In the genomic region with DNA sequence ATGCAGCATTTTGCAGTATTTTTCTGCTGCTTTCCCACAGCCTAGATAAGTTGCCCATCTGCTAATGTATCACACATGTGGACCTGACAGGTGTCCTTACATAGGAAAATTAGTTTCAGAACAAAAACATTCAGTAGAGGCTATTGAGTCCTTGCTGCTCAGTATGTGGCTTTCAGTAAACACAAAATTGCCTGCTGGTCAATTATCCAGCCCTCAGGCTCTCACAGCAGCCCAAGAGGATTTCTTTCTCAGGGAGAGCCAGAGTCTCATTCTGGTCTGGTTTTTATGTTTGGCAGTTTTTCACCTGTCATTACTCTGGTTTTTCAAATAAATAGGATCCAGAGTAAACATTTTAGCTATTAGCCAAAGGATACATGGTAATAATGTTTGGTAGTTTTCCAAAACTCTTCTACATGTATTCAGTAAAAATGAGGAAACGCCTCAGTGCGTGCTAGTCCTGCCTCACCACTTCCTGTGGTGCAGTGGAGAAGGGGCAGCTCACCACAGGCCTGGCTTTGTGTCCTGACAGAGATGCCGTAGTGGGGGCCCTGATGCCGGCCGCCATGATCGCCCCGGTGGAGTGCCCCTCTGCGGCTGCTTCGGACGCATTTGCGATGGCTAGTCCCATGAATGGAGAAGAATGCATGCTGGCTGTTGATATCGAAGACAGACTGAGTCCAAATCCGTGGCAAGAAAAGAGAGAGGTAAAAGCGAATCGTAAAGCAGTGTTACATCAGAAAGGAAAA, we compare ENCODE assay signal across 8 cellular contexts.
A peak's percentile ranks its signal among the peaks of the same experiment; 100 is the strongest.
DNase-seq lines count a peak whose midpoint lies in the region; ATAC-seq and TF ChIP-seq lines count a peak whose summit lies in the region.
"Not testable (repeated sequence)": the region's sequence is repeated elsewhere in the genome, so short reads cannot be mapped to it uniquely, and the experiment has no call there.

No MANE protein-coding gene starts in this region.

- H3K9me1 ChIP-seq in IMR-90 (ENCODE audit: insufficient read depth, low read length): not testable (repeated sequence)

- peak; percentile 81 for ATAC-seq in GM19452 (IDR thresholded peaks at IDR 0.05; ENCODE audit: unreplicated experiment)
- not testable (repeated sequence) for ATAC-seq in IMR-90 (ENCODE audit: low read depth)

- in situ Hi-C loops in IMR-90 (cut with MboI; ENCODE audit: low sequenced_read_pairs): not testable (repeated sequence)

- peak overlapping the region; percentile 69; the same call in 1 of the 2 replicates for H3K9ac ChIP-seq in IMR-90 (ENCODE audit: low read depth, low read length)
- peak overlapping the region; percentile 58 for H3K9ac ChIP-seq in iPS-18a (ENCODE audit: low read length)

- H3K4me3 ChIP-seq in IMR-90 (ENCODE audit: insufficient read depth, low read depth, low read length): peak overlapping the region; percentile 41; the same call in 1 of the 2 replicates
- H3K4me3 ChIP-seq in iPS-18a (ENCODE audit: low read length): peak overlapping the region; percentile 58

- H3K23ac ChIP-seq in IMR-90 (ENCODE audit: low read depth, low read length): not testable (repeated sequence)

- H2AFZ ChIP-seq in IMR-90 (replicated peaks; ENCODE audit: low read length, poor library complexity): not testable (repeated sequence)

- not testable (repeated sequence) for TF ChIP-seq POLR2A in IMR-90 (IDR thresholded peaks at IDR 0.05; ENCODE audit: low read depth, low read length)

- not testable (repeated sequence) for TF ChIP-seq CTCF in CD14-positive monocyte (IDR thresholded peaks at IDR 0.05); IMR-90 (conservative IDR thresholded peaks at IDR 0.05; ENCODE audit: low read depth, low read length); VCaP (conservative IDR thresholded peaks at IDR 0.05)

- not testable (repeated sequence) for H3K18ac ChIP-seq in IMR-90 (ENCODE audit: low read depth, low read length)

- not testable (repeated sequence) for H3K56ac ChIP-seq in IMR-90 (ENCODE audit: extremely low read depth, insufficient read depth, low read length)

- not testable (repeated sequence) for H3K14ac ChIP-seq in IMR-90 (replicated peaks; ENCODE audit: low read depth, low read length)

- not testable (repeated sequence) for H4K8ac ChIP-seq in IMR-90 (ENCODE audit: low read depth in 2 of 2, low read length in 2 of 2)

- dilution Hi-C loops in IMR-90 (cut with HindIII; ENCODE audit: low sequenced_read_pairs, unreplicated experiment): not testable (repeated sequence)

- H2BK5ac ChIP-seq in IMR-90 (ENCODE audit: low read depth, low read length, poor library complexity, severe bottlenecking): not testable (repeated sequence)

- not testable (repeated sequence) for H3K4me1 ChIP-seq in IMR-90 (ENCODE audit: control insufficient read depth, insufficient read depth, low read length); iPS-18a (ENCODE audit: control insufficient read depth, low read depth, low read length)

- not testable (repeated sequence) for H3K36me3 ChIP-seq in IMR-90 (ENCODE audit: control insufficient read depth, insufficient read depth, low read length); iPS-18a (ENCODE audit: control insufficient read depth, low read depth, low read length)

- not testable (repeated sequence) for H3K27me3 Mint-ChIP-seq in CD14-positive monocyte (ENCODE audit: low read depth in 3 of 3); activated naive CD8-positive, alpha-beta T cell treated with anti-CD3 and anti-CD28 coated beads for 36 hours

- WGBS in IMR-90 (ENCODE audit: extremely low coverage in 2 of 2, insufficient read length in 1 of 2), 2 experiments: 85% methylated on average over 12 of the region's 15 CpGs; no CpG with 5 or more reads in 1 of the 2 experiments

- not testable (repeated sequence) for H3K27ac ChIP-seq in IMR-90 (ENCODE audit: insufficient read depth, low read length); iPS-18a (ENCODE audit: low read length)
- peak overlapping the region; percentile 27; the same call in 1 of the 2 replicates for H3K27ac ChIP-seq in VCaP

- CTCF ChIA-PET in IMR-90 (lab: Yijun Ruan, JAX): not testable (repeated sequence)

- not testable (repeated sequence) for H4K5ac ChIP-seq in IMR-90 (ENCODE audit: low read depth, low read length)

- not testable (repeated sequence) for H3K4ac ChIP-seq in IMR-90 (ENCODE audit: low read depth, low read length)

- BruUV-seq in IMR-90 (replicated peaks; lab: Mats Ljungman, UMichigan): not testable (repeated sequence)

- POLR2A ChIA-PET in IMR-90 (lab: Charles Lee; ENCODE audit: unreplicated experiment): not testable (repeated sequence)

- not testable (repeated sequence) for H2BK15ac ChIP-seq in IMR-90 (ENCODE audit: low read depth, low read length)

- intact Hi-C loops in CD14-positive monocyte (cut with micrococcal nuclease); IMR-90 (cut with micrococcal nuclease): not testable (repeated sequence)

- not testable (repeated sequence) for H3K27me3 ChIP-seq in IMR-90 (ENCODE audit: control insufficient read depth, insufficient read depth, low read length); iPS-18a (ENCODE audit: control insufficient read depth, insufficient read depth, low read length)

- peaks cover 11 to 30% of the 10 kb centered on the region in 2 donors for H3K36me3 Mint-ChIP-seq in CD14-positive monocyte
- not testable (repeated sequence) for H3K36me3 Mint-ChIP-seq in activated naive CD8-positive, alpha-beta T cell treated with anti-CD3 and anti-CD28 coated beads for 36 hours

- not testable (repeated sequence) for H3K9me3 ChIP-seq in IMR-90 (ENCODE audit: control insufficient read depth, insufficient read depth, low read length); iPS-18a (ENCODE audit: control insufficient read depth, low read depth, low read length)

- not testable (repeated sequence) for H2BK120ac ChIP-seq in IMR-90 (ENCODE audit: low read depth, low read length)

- peak overlapping the region; percentile 96 to 99 for H3K4me3 Mint-ChIP-seq in CD14-positive monocyte
- H3K4me3 Mint-ChIP-seq in activated naive CD8-positive, alpha-beta T cell treated with anti-CD3 and anti-CD28 coated beads for 36 hours: peak overlapping the region; percentile 87

- H4K20me1 ChIP-seq in IMR-90 (ENCODE audit: insufficient read depth, low read length): not testable (repeated sequence)

- peak overlapping the region; percentile 76 to 93 (median 89) for H3K27ac Mint-ChIP-seq in CD14-positive monocyte
- H3K27ac Mint-ChIP-seq in activated naive CD8-positive, alpha-beta T cell treated with anti-CD3 and anti-CD28 coated beads for 36 hours: peak overlapping the region; percentile 98

- not testable (repeated sequence) for H4K91ac ChIP-seq in IMR-90 (ENCODE audit: insufficient read depth, low read depth, low read length)

- H2BK20ac ChIP-seq in IMR-90 (ENCODE audit: low read depth, low read length): not testable (repeated sequence)

- peaks cover 15% of the 10 kb centered on the region for H3K4me1 Mint-ChIP-seq in CD14-positive monocyte
- H3K4me1 Mint-ChIP-seq in activated naive CD8-positive, alpha-beta T cell treated with anti-CD3 and anti-CD28 coated beads for 36 hours: peaks cover 12% of the 10 kb centered on the region

- DNase-seq in CD14-positive monocyte (ENCODE audit: low spot score) (peak; percentile 73), NCI-H460 (ENCODE audit: extremely low read depth, low read depth) (peak; percentile 45)
- DNase-seq in IMR-90: not testable (repeated sequence)
- DNase-seq in activated naive CD8-positive, alpha-beta T cell treated with anti-CD3 and anti-CD28 coated beads for 36 hours: peak; percentile 69
- peak in 3 of 4 experiments; percentile 16 to 33 (median 23) for DNase-seq in stimulated activated CD4-positive, alpha-beta T cell treated with anti-CD3 and anti-CD28 coated beads, Interleukin-1b, Interleukin-23, amount 100 ng/mL, for 24 hours (ENCODE audit: low read depth in 4 of 4, low spot score in 1 of 4)

- H3K4me2 ChIP-seq in IMR-90 (ENCODE audit: low read depth, low read length): not testable (repeated sequence)

- TF ChIP-seq RAD21 in IMR-90 (IDR thresholded peaks at IDR 0.05; ENCODE audit: low read length): not testable (repeated sequence)

- H3K9me3 Mint-ChIP-seq in CD14-positive monocyte; activated naive CD8-positive, alpha-beta T cell treated with anti-CD3 and anti-CD28 coated beads for 36 hours: not testable (repeated sequence)

- not testable (repeated sequence) for H3K79me1 ChIP-seq in IMR-90 (ENCODE audit: low read depth in 1 of 2, low read length in 2 of 2)

- not testable (repeated sequence) for H2AK5ac ChIP-seq in IMR-90 (ENCODE audit: low read depth, low read length)

- not testable (repeated sequence) for H2AK9ac ChIP-seq in IMR-90 (replicated peaks; ENCODE audit: low read depth, low read length, poor library complexity)
